ENCODE assay signal across 15 cellular contexts in the genomic region with DNA sequence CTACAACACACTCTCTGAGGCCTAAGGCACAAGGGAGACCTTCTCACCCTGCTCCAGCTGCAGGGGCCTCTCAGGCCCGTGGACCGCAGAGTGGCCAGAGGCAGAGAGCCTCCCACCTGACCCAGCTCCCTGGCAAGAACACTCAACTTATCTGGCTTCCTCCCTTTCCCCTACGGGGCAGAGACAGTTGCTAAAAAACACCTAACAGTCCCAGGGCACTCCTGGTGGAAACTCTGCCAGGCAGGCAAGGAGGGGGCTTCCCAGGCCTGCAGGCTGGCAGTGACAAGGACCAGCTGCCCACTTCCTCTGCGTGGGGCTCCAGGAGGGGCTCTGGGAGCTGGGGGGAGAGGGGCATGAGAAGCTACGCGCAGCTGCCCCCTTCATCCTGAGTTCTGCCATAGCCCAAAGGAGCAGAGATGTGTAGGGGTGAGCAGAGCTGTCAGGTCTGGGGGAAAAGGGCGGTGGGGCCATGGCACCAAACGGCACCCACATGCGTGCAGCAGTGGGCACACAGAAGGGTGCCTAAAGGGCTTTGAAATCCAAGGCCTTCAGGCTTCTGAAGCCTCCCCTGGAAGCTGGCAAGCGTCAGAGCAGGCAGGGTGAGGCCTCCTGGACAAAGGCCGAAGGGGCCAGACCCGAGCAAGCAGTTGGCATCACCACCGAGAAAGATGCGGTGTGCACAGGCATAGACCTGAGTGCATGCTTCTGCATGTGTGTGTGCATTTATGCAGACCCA. TPM values are rescaled to one million over a fixed set of nuclear protein-coding genes. Genes with fewer than 3 reads are reported as not detected.
DNase-seq lines count a peak whose midpoint lies in the region; ATAC-seq and TF ChIP-seq lines count a peak whose summit lies in the region.
"Had no signal": no experiment of that assay in that cellular context is flagged by ENCODE, and none has a peak within 500 bp of the region (broad histone marks: within the 10 kb centered on the region; RNA-seq: fewer than 3 reads in every experiment).

No MANE protein-coding gene starts in this region.

- H3K9me3 ChIP-seq in neuronal stem cell (replicated peaks in 1 of 2; ENCODE audit: control insufficient read depth in 2 of 2, insufficient read depth in 1 of 2, low read depth in 1 of 2, low read length in 2 of 2) (peaks cover 0 to 6% of the 10 kb centered on the region in 2 donors), mammary epithelial cell (replicated peaks; ENCODE audit: insufficient read depth, low read length) (no peaks in the 10 kb centered on the region)
- H3K9me3 ChIP-seq: gastrocnemius medialis, neutrophil had no signal

- no peaks in the 10 kb centered on the region for H4K20me1 ChIP-seq in mammary epithelial cell (ENCODE audit: insufficient read depth, low read length)

- H4K8ac ChIP-seq in neuronal stem cell (ENCODE audit: low read depth, low read length) = peak overlapping the region; percentile 48

- H3K27me3 ChIP-seq in neuronal stem cell (ENCODE audit: control insufficient read depth in 3 of 3, insufficient read depth in 3 of 3, low read depth in 1 of 3, low read length in 3 of 3) (peaks cover 0 to 19% (median 2%) of the 10 kb centered on the region in 3 experiments), mammary epithelial cell (ENCODE audit: insufficient read depth, low read length) (no peaks in the 10 kb centered on the region)
- H3K27me3 ChIP-seq: gastrocnemius medialis had no signal

- ATAC-seq in central memory CD8-positive, alpha-beta T cell (replicated peaks; ENCODE audit: extremely low read depth, poor library complexity, severe bottlenecking) = no peak
- ATAC-seq in GM19452 (IDR thresholded peaks at IDR 0.05; ENCODE audit: unreplicated experiment) = no peak
- ATAC-seq: gastrocnemius medialis had no signal

- TF ChIP-seq CTCF in mammary epithelial cell (conservative IDR thresholded peaks at IDR 0.05 in 1 of 2, IDR thresholded peaks at IDR 0.05 in 1 of 2; ENCODE audit: extremely low read depth in 1 of 2, insufficient read depth in 1 of 2, low read depth in 1 of 2, low read length in 2 of 2) = no peak

- H3K27me3 Mint-ChIP-seq in activated naive CD4-positive, alpha-beta T cell treated with anti-CD3 and anti-CD28 coated beads, Interleukin-2, amount 50 U/mL, for 24 hours = no peaks in the 10 kb centered on the region
- H3K27me3 Mint-ChIP-seq in IgD-negative memory B cell = no peaks in the 10 kb centered on the region
- no peaks in the 10 kb centered on the region for H3K27me3 Mint-ChIP-seq in central memory CD8-positive, alpha-beta T cell

- H3K27ac ChIP-seq in neuronal stem cell (replicated peaks; ENCODE audit: low read length) (no peak overlapping the region), mammary epithelial cell (ENCODE audit: insufficient read depth, low read depth, low read length) (no peak overlapping the region)
- H3K27ac ChIP-seq: epithelial cell of prostate, gastrocnemius medialis, neutrophil had no signal

- peak overlapping the region; percentile 89 for H3K27ac Mint-ChIP-seq in activated naive CD4-positive, alpha-beta T cell treated with anti-CD3 and anti-CD28 coated beads, Interleukin-2, amount 50 U/mL, for 24 hours
- H3K27ac Mint-ChIP-seq in IgD-negative memory B cell = peak overlapping the region in 2 of 3 donors; percentile 71 to 72
- H3K27ac Mint-ChIP-seq in central memory CD8-positive, alpha-beta T cell (ENCODE audit: low read depth) = peak overlapping the region; percentile 61

- H3K9ac ChIP-seq in neuronal stem cell (ENCODE audit: low read depth, low read length, poor library complexity) (no peak overlapping the region), mammary epithelial cell (ENCODE audit: insufficient read depth, low read length) (no peak overlapping the region)

- no peak overlapping the region for H2BK5ac ChIP-seq in neuronal stem cell (ENCODE audit: low read length)

- dilution Hi-C loops in mammary epithelial cell (cut with HindIII; ENCODE audit: low sequenced_read_pairs) = no loop called here

- intact Hi-C loops in mammary epithelial cell (cut with micrococcal nuclease) = no loop called here

- no peaks in the 10 kb centered on the region for H3K36me3 ChIP-seq in neuronal stem cell (replicated peaks in 1 of 2; ENCODE audit: control insufficient read depth in 2 of 2, insufficient read depth in 2 of 2, low read length in 2 of 2)
- no peaks in the 10 kb centered on the region for H3K36me3 ChIP-seq in mammary epithelial cell (ENCODE audit: insufficient read depth, low read length)
- H3K36me3 ChIP-seq: gastrocnemius medialis, neutrophil had no signal

- H2AFZ ChIP-seq in neuronal stem cell (ENCODE audit: low read length) (peak overlapping the region; percentile 24), mammary epithelial cell (ENCODE audit: low read depth, low read length) (no peak overlapping the region)

- no TSS peak for BruUV-seq in mammary epithelial cell (replicated peaks; lab: Mats Ljungman, UMichigan)

- H3K79me2 ChIP-seq in mammary epithelial cell (ENCODE audit: insufficient read depth, low read length) = no peaks in the 10 kb centered on the region

- in situ Hi-C loops in mammary epithelial cell (cut with MboI; ENCODE audit: low sequenced_read_pairs in 2 of 2) = no loop called here

- H3K4me3 ChIP-seq in neuronal stem cell (ENCODE audit: low read length in 2 of 2) (no peak overlapping the region), mammary epithelial cell (replicated peaks in 1 of 3; ENCODE audit: insufficient read depth in 1 of 3, low read depth in 2 of 3, low read length in 3 of 3) (no peak overlapping the region)
- H3K4me3 ChIP-seq: gastrocnemius medialis had no signal

- no peak for DNase-seq in activated naive CD4-positive, alpha-beta T cell treated with Interleukin-2 at 50 U/mL for 16 hours
- no peak for DNase-seq in central memory CD8-positive, alpha-beta T cell (ENCODE audit: low spot score in 2 of 2)
- DNase-seq in neuronal stem cell (ENCODE audit: low spot score) (no peak), mammary epithelial cell (no peak), DMS153 treated with DMSO at 0.1 percent for 48 hours (lab: John Stamatoyannopoulos, UW; ENCODE audit: unreplicated experiment) (no peak)
- DNase-seq: activated CD4-positive, alpha-beta T cell treated with anti-CD3 and anti-CD28 coated beads for 48 hours; gastrocnemius medialis; GDM1; NCI-H146; NCI-H2227 treated with DMSO at 0.1 percent for 48 hours had no signal

- peaks cover 80% of the 10 kb centered on the region for H3K4me1 Mint-ChIP-seq in activated naive CD4-positive, alpha-beta T cell treated with anti-CD3 and anti-CD28 coated beads, Interleukin-2, amount 50 U/mL, for 24 hours
- peaks cover 16 to 30% (median 29%) of the 10 kb centered on the region in 3 donors for H3K4me1 Mint-ChIP-seq in IgD-negative memory B cell
- peaks cover 70% of the 10 kb centered on the region for H3K4me1 Mint-ChIP-seq in central memory CD8-positive, alpha-beta T cell

- no peaks in the 10 kb centered on the region for H3K79me1 ChIP-seq in neuronal stem cell (ENCODE audit: low read depth, low read length)

- H2AK5ac ChIP-seq in neuronal stem cell (ENCODE audit: low read depth, low read length) = peak overlapping the region; percentile 66

- no peak overlapping the region for H4K91ac ChIP-seq in neuronal stem cell (ENCODE audit: low read depth, low read length, poor library complexity)

- CTCF ChIA-PET in mammary epithelial cell (lab: Charles Lee; ENCODE audit: low non-redundant PET) = no interaction called here

- H3K4me2 ChIP-seq in neuronal stem cell (ENCODE audit: insufficient read depth, low read length, poor library complexity, severe bottlenecking) = no peak overlapping the region
- H3K4me2 ChIP-seq in mammary epithelial cell (ENCODE audit: insufficient read depth, low read depth, low read length) = no peak overlapping the region

- peak overlapping the region; percentile 46 for H3K4ac ChIP-seq in neuronal stem cell (ENCODE audit: low read length)

- peak overlapping the region; percentile 82 for H3K23ac ChIP-seq in neuronal stem cell (ENCODE audit: low read depth, low read length, poor library complexity)

- H3K36me3 Mint-ChIP-seq in activated naive CD4-positive, alpha-beta T cell treated with anti-CD3 and anti-CD28 coated beads, Interleukin-2, amount 50 U/mL, for 24 hours = peaks cover 19% of the 10 kb centered on the region
- peaks cover 9% of the 10 kb centered on the region for H3K36me3 Mint-ChIP-seq in IgD-negative memory B cell
- H3K36me3 Mint-ChIP-seq in central memory CD8-positive, alpha-beta T cell (ENCODE audit: insufficient read depth) = peaks cover 76% of the 10 kb centered on the region

- WGBS in neuronal stem cell (ENCODE audit: extremely low coverage in 2 of 2, insufficient read length in 2 of 2, insufficient replicate concordance in 1 of 2), 2 donors = no CpG with 5 or more reads among the region's 14 CpGs
- 34% methylated on average over 11 of the region's 14 CpGs for WGBS in mammary epithelial cell (ENCODE audit: low coverage, missing lambda C conversion rate)

- peak overlapping the region; percentile 49 for H2BK120ac ChIP-seq in neuronal stem cell (ENCODE audit: low read depth, low read length)

- H3K18ac ChIP-seq in neuronal stem cell (ENCODE audit: low read length) = peak overlapping the region; percentile 80

- peak overlapping the region; percentile 63 for H2BK15ac ChIP-seq in neuronal stem cell (ENCODE audit: low read length)

- no peaks in the 10 kb centered on the region for H3K9me3 Mint-ChIP-seq in activated naive CD4-positive, alpha-beta T cell treated with anti-CD3 and anti-CD28 coated beads, Interleukin-2, amount 50 U/mL, for 24 hours
- no peaks in the 10 kb centered on the region for H3K9me3 Mint-ChIP-seq in IgD-negative memory B cell
- no peaks in the 10 kb centered on the region for H3K9me3 Mint-ChIP-seq in central memory CD8-positive, alpha-beta T cell

- peak overlapping the region; percentile 63 for H3K14ac ChIP-seq in neuronal stem cell (ENCODE audit: low read length)

- H3K4me1 ChIP-seq in neuronal stem cell (ENCODE audit: control insufficient read depth in 2 of 2, insufficient read depth in 1 of 2, low read depth in 1 of 2, low read length in 2 of 2) (peaks cover 12 to 13% of the 10 kb centered on the region in 2 donors), mammary epithelial cell (ENCODE audit: insufficient read depth, low read length) (no peaks in the 10 kb centered on the region)
- H3K4me1 ChIP-seq: gastrocnemius medialis had no signal

- H2BK12ac ChIP-seq in neuronal stem cell (ENCODE audit: low read length) = no peak overlapping the region

- no peak overlapping the region for H3K4me3 Mint-ChIP-seq in activated naive CD4-positive, alpha-beta T cell treated with anti-CD3 and anti-CD28 coated beads, Interleukin-2, amount 50 U/mL, for 24 hours
- H3K4me3 Mint-ChIP-seq in IgD-negative memory B cell = no peak overlapping the region
- peak overlapping the region; percentile 55 for H3K4me3 Mint-ChIP-seq in central memory CD8-positive, alpha-beta T cell

RNA-seq across cellular contexts. Expression of a gene that starts 14.5 kb away (rescaled TPM):
- polyA plus RNA-seq in IgD-negative memory B cell (65.5 TPM), mammary epithelial cell (0.10 TPM)
- 1.0 TPM for polyA plus RNA-seq in neuronal stem cell (2013, experiment 1 of 2)
- polyA plus RNA-seq in neuronal stem cell (2013, experiment 2 of 2) = 1.0 TPM
- 10 to 100 TPM in 1 of 2 donors, under 1 TPM in 1; 0.49 to 20.2 TPM for total RNA-seq in mammary epithelial cell
- polyA minus RNA-seq in mammary epithelial cell = 0.62 TPM

Comparison
In these comparisons a context has a peak if more than half of its experiments do, and no peak if none do; other contexts are left out.
1. RNA of a gene that starts 14.5 kb away (polyA plus RNA-seq): 65.5 TPM in IgD-negative memory B cell (single experiment); 0.10 TPM in mammary epithelial cell (single experiment); every median in the first group is over 10 times any median in the second.
2. Peak in every context shown above with its lines, with median percentiles within 50 percentile points of each other: H3K27ac Mint-ChIP-seq.